8 cellular contexts compared by ENCODE assay signal in the genomic region with DNA sequence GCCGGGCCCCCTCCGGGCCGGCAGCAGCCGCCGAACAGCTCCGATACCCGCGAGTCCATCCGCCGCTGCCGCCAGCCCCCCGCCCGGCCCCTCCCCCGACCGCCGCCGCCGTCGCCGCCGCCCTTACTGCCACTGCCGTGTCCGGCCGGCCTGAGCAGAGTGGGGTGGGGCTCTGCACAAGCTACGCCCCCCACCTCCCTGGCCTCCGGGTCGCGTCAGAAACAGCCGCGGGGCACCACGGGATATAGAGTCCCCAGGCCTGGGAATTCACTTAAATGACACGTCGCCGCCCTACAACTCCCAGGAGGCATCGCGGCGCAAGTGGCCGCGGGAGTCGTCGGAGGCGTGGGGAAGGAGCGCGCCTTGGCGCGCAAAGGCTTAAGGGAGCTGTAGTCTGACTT. TPM values are rescaled to one million over a fixed set of nuclear protein-coding genes. Genes with fewer than 3 reads are reported as not detected.
DNase-seq lines count a peak whose midpoint lies in the region; ATAC-seq and TF ChIP-seq lines count a peak whose summit lies in the region.

A gene with protein sequence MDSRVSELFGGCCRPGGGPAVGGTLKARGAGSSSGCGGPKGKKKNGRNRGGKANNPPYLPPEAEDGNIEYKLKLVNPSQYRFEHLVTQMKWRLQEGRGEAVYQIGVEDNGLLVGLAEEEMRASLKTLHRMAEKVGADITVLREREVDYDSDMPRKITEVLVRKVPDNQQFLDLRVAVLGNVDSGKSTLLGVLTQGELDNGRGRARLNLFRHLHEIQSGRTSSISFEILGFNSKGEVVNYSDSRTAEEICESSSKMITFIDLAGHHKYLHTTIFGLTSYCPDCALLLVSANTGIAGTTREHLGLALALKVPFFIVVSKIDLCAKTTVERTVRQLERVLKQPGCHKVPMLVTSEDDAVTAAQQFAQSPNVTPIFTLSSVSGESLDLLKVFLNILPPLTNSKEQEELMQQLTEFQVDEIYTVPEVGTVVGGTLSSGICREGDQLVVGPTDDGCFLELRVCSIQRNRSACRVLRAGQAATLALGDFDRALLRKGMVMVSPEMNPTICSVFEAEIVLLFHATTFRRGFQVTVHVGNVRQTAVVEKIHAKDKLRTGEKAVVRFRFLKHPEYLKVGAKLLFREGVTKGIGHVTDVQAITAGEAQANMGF (minus strand): TSS at position 161 of the 401 bp plus-strand sequence. CDS start 102 bp downstream, at position 59.

- H3K4me3 ChIP-seq in kidney epithelial cell (ENCODE audit: low read depth, low read length): peak within 1 kb of the TSS; percentile 78

- H3K27me3 ChIP-seq in kidney epithelial cell (ENCODE audit: control insufficient read depth, insufficient read depth, low read length): no peaks in the 10 kb centered on the region

- DNase-seq in AG09319 (ENCODE audit: extremely low read depth, low read depth) (peak; percentile 99), NCI-H460 (ENCODE audit: extremely low read depth, low read depth) (peak; percentile 97), cerebellum (ENCODE audit: low spot score) (peak; percentile 98), kidney epithelial cell (ENCODE audit: low read depth) (peak; percentile 97)
- DNase-seq in activated CD4-positive, alpha-beta T cell treated with anti-CD3 and anti-CD28 coated beads for 1 hour: peak; percentile 94
- peak; percentile 82 to 87 for DNase-seq in stimulated activated CD4-positive, alpha-beta T cell treated with anti-CD3 and anti-CD28 coated beads, Interleukin-1b, Interleukin-23, amount 100 ng/mL, for 1 hour (ENCODE audit: low read depth in 2 of 2)

- peaks cover 2% of the 10 kb centered on the region for H3K36me3 ChIP-seq in kidney epithelial cell (ENCODE audit: control insufficient read depth, insufficient read depth, low read length)

- TF ChIP-seq CTCF in AG09319 (IDR thresholded peaks at IDR 0.05; ENCODE audit: low read depth, low read length) (no peak), kidney epithelial cell (IDR thresholded peaks at IDR 0.05; ENCODE audit: insufficient read depth, low read length, poor library complexity, severe bottlenecking) (no peak)

- ATAC-seq in GM19035 (IDR thresholded peaks at IDR 0.05; ENCODE audit: unreplicated experiment) (peak; percentile 83), HG03378 (IDR thresholded peaks at IDR 0.05; ENCODE audit: unreplicated experiment) (peak; percentile 71)

RNA-seq across cellular contexts. Expression of the gene that starts here (rescaled TPM):
- total RNA-seq in NCI-H460 (2014; rRNA removed; shearing (Covaris generic)): 121 and 144 TPM in 2 replicates
- 209 and 239 TPM in 2 replicates for polyA plus RNA-seq in NCI-H460 (2014; cell fraction: nucleus; rRNA removed)
- total RNA-seq in cerebellum (37.7 TPM), kidney epithelial cell (96.5 and 100 TPM in 2 replicates)

Comparison
In these comparisons a context has a peak if more than half of its experiments do, and no peak if none do; other contexts are left out.
1. Peak in every context shown above with its lines: DNase-seq, ATAC-seq and H3K4me3 ChIP-seq.